Comparison of ENCODE assay signal across 24 cellular contexts in the genomic region with DNA sequence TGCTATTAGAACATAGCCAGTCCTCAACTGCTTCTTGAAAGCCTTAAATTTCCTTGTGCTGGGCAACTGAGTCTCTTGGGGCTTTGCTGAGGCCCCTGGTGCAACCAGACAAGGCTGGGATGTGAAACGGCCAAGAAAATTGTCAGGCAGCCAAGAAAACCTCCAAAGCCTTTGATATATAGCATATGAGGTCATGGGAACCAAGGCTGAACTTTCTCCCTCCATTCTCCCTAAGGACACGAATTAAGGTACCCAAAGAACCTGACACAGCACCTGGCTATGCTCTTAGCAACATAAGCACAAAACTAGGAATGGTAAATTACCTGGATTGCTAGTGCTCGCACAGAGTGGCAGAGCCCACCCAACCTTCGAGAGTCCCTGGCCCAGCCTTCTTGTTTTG.
DNase-seq lines count a peak whose midpoint lies in the region; ATAC-seq, FAIRE-seq and TF ChIP-seq lines count a peak whose summit lies in the region.
"Had no signal": no experiment of that assay in that cellular context is flagged by ENCODE, and none has a peak within 500 bp of the region (broad histone marks: within the 10 kb centered on the region; RNA-seq: fewer than 3 reads in every experiment).

No MANE protein-coding gene starts in this region.

- H3K9me1 ChIP-seq in endothelial cell of umbilical vein (replicated peaks; ENCODE audit: control insufficient read depth, extremely low read depth, insufficient read depth, low read length), result no peaks in the 10 kb centered on the region

- H3K36me3 ChIP-seq in endothelial cell of umbilical vein (ENCODE audit: control insufficient read depth in 2 of 2, extremely low read depth in 1 of 2, insufficient read depth in 2 of 2, low read length in 2 of 2), result no peaks in the 10 kb centered on the region
- no peaks in the 10 kb centered on the region for H3K36me3 ChIP-seq in pancreas
- H3K36me3 ChIP-seq in mucosa of descending colon (ENCODE audit: low read depth), result no peaks in the 10 kb centered on the region
- H3K36me3 ChIP-seq: HAP-1 had no signal

- H3K9ac ChIP-seq in endothelial cell of umbilical vein (replicated peaks; ENCODE audit: extremely low read depth, insufficient read depth, low read length), result no peak overlapping the region

- CTCF ChIA-PET in endothelial cell of umbilical vein (lab: Charles Lee), result no interaction called here

- no peak overlapping the region for H2AFZ ChIP-seq in endothelial cell of umbilical vein (ENCODE audit: low read depth, low read length)

- no peaks in the 10 kb centered on the region for H3K9me3 ChIP-seq in endothelial cell of umbilical vein (replicated peaks; ENCODE audit: control insufficient read depth, insufficient read depth, low read length)
- no peaks in the 10 kb centered on the region for H3K9me3 ChIP-seq in pancreas
- H3K9me3 ChIP-seq in mucosa of descending colon, result no peaks in the 10 kb centered on the region
- H3K9me3 ChIP-seq: Caco-2, HAP-1 had no signal

- H3K4me1 ChIP-seq in endothelial cell of umbilical vein (ENCODE audit: control insufficient read depth, extremely low read depth, insufficient read depth, low read length) (no peaks in the 10 kb centered on the region), pancreas (no peaks in the 10 kb centered on the region), mucosa of descending colon (ENCODE audit: low read depth) (no peaks in the 10 kb centered on the region)
- H3K4me1 ChIP-seq: Caco-2, HAP-1 had no signal

- dilution Hi-C loops in endothelial cell of umbilical vein (cut with MboI; ENCODE audit: extremely low pct_ligation_motif_present, low sequenced_read_pairs), result no loop called here

- peak; percentile 4 for DNase-seq in NCI-H1105 treated with DMSO at 0.1 percent for 48 hours (lab: John Stamatoyannopoulos, UW)
- no peak for DNase-seq in NCI-H1105 (lab: John Stamatoyannopoulos, UW)
- peak; percentile 17 for DNase-seq in NCI-H2171 (lab: John Stamatoyannopoulos, UW)
- DNase-seq in endothelial cell of umbilical vein (ENCODE audit: low read depth, low spot score), result peak; percentile 21
- peak in 1 of 6 donors; percentile 16 for DNase-seq in pancreas
- no peak for DNase-seq in mucosa of descending colon
- DNase-seq in foreskin fibroblast, result no peak
- DNase-seq: 8988T; activated CD4-positive, CD25-positive, alpha-beta regulatory T cell; activated CD8-positive, alpha-beta T cell treated with anti-CD3 and anti-CD28 coated beads for 36 hours; activated gamma-delta T cell treated with Interleukin-2 at 50 U/mL for 16 hours; amygdala; Caco-2; cerebellar nuclear complex; effector CD8-positive, alpha-beta T cell; EL; glutamatergic neuron; NCI-H345; NK-92 treated with Interleukin-12 subunit alpha and Interleukin-12 subunit beta, amount 100 ng/mL, for 24 hours; RPMI8226; T-helper 9 cell had no signal

- no peaks in the 10 kb centered on the region for H4K20me1 ChIP-seq in endothelial cell of umbilical vein (replicated peaks; ENCODE audit: control insufficient read depth, extremely low read depth, insufficient read depth, low read length)

- TF ChIP-seq CTCF in endothelial cell of umbilical vein (IDR thresholded peaks at IDR 0.05; ENCODE audit: extremely low read depth in 1 of 2, insufficient read depth in 1 of 2, low read depth in 1 of 2, low read length in 2 of 2) (no peak), pancreas (IDR thresholded peaks at IDR 0.05) (no peak), mucosa of descending colon (IDR thresholded peaks at IDR 0.05) (no peak), foreskin fibroblast (IDR thresholded peaks at IDR 0.05; ENCODE audit: low read depth, low read length) (no peak)

- POLR2A ChIA-PET in endothelial cell of umbilical vein (lab: Charles Lee), result no interaction called here

- TF ChIP-seq POLR2A in endothelial cell of umbilical vein (IDR thresholded peaks at IDR 0.05; ENCODE audit: low read depth, low read length), result no peak

- intact Hi-C loops in endothelial cell of umbilical vein (cut with micrococcal nuclease), result no loop called here
- intact Hi-C loops in pancreas (cut with DNase I), result no loop called here
- intact Hi-C loops in mucosa of descending colon (cut with DNase I, micrococcal nuclease), result no loop called here

- FAIRE-seq in endothelial cell of umbilical vein (lab: Jason Lieb, UNC) (no peak), pancreas (lab: Jason Lieb, UNC) (no peak)

- peak in 3 of 4 donors; percentile 46 to 74 (median 69) for ATAC-seq in pancreas
- no peak for ATAC-seq in mucosa of descending colon
- ATAC-seq in HG03039 (IDR thresholded peaks at IDR 0.05; ENCODE audit: unreplicated experiment), result no peak
- ATAC-seq: activated CD8-positive, alpha-beta T cell treated with anti-CD3 and anti-CD28 coated beads for 36 hours; esophagus mucosa had no signal

- H3K27ac ChIP-seq in endothelial cell of umbilical vein (ENCODE audit: insufficient read depth, low read depth, low read length) (no peak overlapping the region), pancreas (no peak overlapping the region)

- H3K4me2 ChIP-seq in endothelial cell of umbilical vein (ENCODE audit: insufficient read depth, low read length), result no peak overlapping the region

- WGBS in pancreas, 2 donors, result 34 to 36% methylated on average over 4 of the region's 4 CpGs

- H3K27me3 ChIP-seq in endothelial cell of umbilical vein (ENCODE audit: control insufficient read depth in 2 of 2, insufficient read depth in 2 of 2, low read length in 2 of 2), result peaks cover 0 to 2% of the 10 kb centered on the region in 2 experiments
- no peaks in the 10 kb centered on the region for H3K27me3 ChIP-seq in pancreas

- H3K4me3 ChIP-seq in endothelial cell of umbilical vein (replicated peaks in 1 of 3; ENCODE audit: insufficient read depth in 1 of 3, low read depth in 1 of 3, low read length in 3 of 3) (no peak overlapping the region), pancreas (no peak overlapping the region), mucosa of descending colon (no peak overlapping the region), foreskin fibroblast (ENCODE audit: low read depth in 1 of 2, low read length in 2 of 2) (no peak overlapping the region)
- H3K4me3 ChIP-seq: HAP-1 had no signal

- H3K79me2 ChIP-seq in endothelial cell of umbilical vein (ENCODE audit: control insufficient read depth, insufficient read depth, low read length), result no peaks in the 10 kb centered on the region

- BruUV-seq in endothelial cell of umbilical vein (replicated peaks; lab: Mats Ljungman, UMichigan), result no TSS peak

TF ChIP-seq in endothelial cell of umbilical vein, 7 proteins besides CTCF, POLR2A, EP300 and RAD21:
- no peak for TF ChIP-seq JUN (IDR thresholded peaks at IDR 0.05; ENCODE audit: borderline replicate concordance, insufficient read depth, insufficient read length, low read depth)

Comparison
In these comparisons a context has a peak if more than half of its experiments do, and no peak if none do; other contexts are left out.
1. DNase-seq: peak in NCI-H1105 treated with DMSO at 0.1 percent for 48 hours (single experiment), NCI-H2171 (single experiment) and endothelial cell of umbilical vein (single experiment); none in NCI-H1105 (single experiment), mucosa of descending colon (0 of 3) and foreskin fibroblast (0 of 2).
2. ATAC-seq: peak in pancreas (3 of 4); none in mucosa of descending colon (single experiment) and HG03039 (single experiment).